In genomic region chr9:35618854-35619799, GRCh38 we compare ENCODE assay signal across 10 cellular contexts. TPM values are rescaled to one million over a fixed set of nuclear protein-coding genes. Genes with fewer than 3 reads are reported as not detected.
DNase-seq lines count a peak whose midpoint lies in the region; ATAC-seq and TF ChIP-seq lines count a peak whose summit lies in the region.
"Had no signal": no experiment of that assay in that cellular context is flagged by ENCODE, and none has a peak within 500 bp of the region (broad histone marks: within the 10 kb centered on the region; RNA-seq: fewer than 3 reads in every experiment).

No MANE protein-coding gene starts in this region.

- ATAC-seq in HG02678 (IDR thresholded peaks at IDR 0.05; ENCODE audit: unreplicated experiment) = peak; percentile 44
- peak; percentile 32 for ATAC-seq in left lobe of liver
- ATAC-seq in GM18520 (IDR thresholded peaks at IDR 0.05; ENCODE audit: unreplicated experiment) = no peak

- peak; percentile 39 for TF ChIP-seq POLR2A in GM18526 (IDR thresholded peaks at IDR 0.05; ENCODE audit: extremely low read depth, insufficient read length)

- peak; percentile 41 for DNase-seq in SKM-1 (lab: John Stamatoyannopoulos, UW; ENCODE audit: unreplicated experiment)
- DNase-seq in left lobe of liver (ENCODE audit: low spot score) = no peak
- no peak for DNase-seq in OCI-M2 (lab: John Stamatoyannopoulos, UW; ENCODE audit: unreplicated experiment)
- no peak for DNase-seq in H4 (ENCODE audit: low spot score)
- DNase-seq in NCI-H1105 (lab: John Stamatoyannopoulos, UW) = no peak

RNA-seq across cellular contexts. Expression of gene CD72, which starts 0.9 kb away (rescaled TPM):
- 0.93 TPM for total RNA-seq in left lobe of liver
- total RNA-seq in H4 (2014; rRNA removed; shearing (Covaris generic)) = 0.53 and 1.2 TPM in 2 replicates
- total RNA-seq: endothelial cell of umbilical vein, NCI-H460 had no signal

RNA-seq across cellular contexts. Expression of gene TESK1, which starts 14.1 kb away (rescaled TPM):
- total RNA-seq in left lobe of liver = 15.6 TPM
- 5.4 and 8.0 TPM in 2 replicates for total RNA-seq in H4 (2014; rRNA removed; shearing (Covaris generic))

RNA-seq across cellular contexts. Expression of gene SIT1, which starts 31.6 kb away (rescaled TPM):
- total RNA-seq in left lobe of liver = 0.23 TPM
- total RNA-seq in H4 (2014; rRNA removed; shearing (Covaris generic)) = not detected in 2 replicates
- total RNA-seq: endothelial cell of umbilical vein, NCI-H460 had no signal

RNA-seq across cellular contexts. Expression of gene RMRP, which starts 38.7 kb away (rescaled TPM):
- total RNA-seq in left lobe of liver = 13,056 TPM
- total RNA-seq in H4 (2014; rRNA removed; shearing (Covaris generic)) = 4,639 and 15,849 TPM in 2 replicates

RNA-seq across cellular contexts. Expression of gene CCDC107, which starts 39.0 kb away (rescaled TPM):
- total RNA-seq in left lobe of liver = 12.6 TPM
- total RNA-seq in H4 (2014; rRNA removed; shearing (Covaris generic)) = 6.3 and 7.9 TPM in 2 replicates
